1 cellular context compared by ENCODE assay signal in the genomic region with DNA sequence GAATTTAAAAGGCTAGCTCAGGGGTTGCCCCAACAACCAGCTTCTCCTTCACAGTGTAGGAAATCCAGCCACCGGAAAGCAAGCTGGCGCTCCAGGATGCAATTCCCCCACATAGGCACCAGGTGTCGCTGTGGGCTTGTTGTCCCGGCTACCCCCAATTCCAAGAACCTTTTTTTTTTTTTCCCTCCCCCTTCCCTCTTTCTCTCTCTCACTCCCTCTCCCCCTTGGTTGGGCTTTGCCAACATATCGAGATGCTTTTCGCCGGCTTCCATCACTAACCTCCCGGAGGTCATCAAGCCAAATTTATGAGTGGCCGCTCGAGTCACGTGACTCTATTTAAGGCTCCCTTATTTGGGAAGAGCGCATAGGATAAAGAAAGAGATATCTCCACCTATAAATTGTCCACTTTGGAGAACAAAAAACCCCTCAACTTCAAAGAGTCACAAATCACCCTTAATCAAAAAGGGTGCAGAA.
TF ChIP-seq lines count a peak whose summit lies in the region.

TSS of gene HOXC5 (plus strand) at position 424 of the 474 bp plus-strand sequence. CDS start 73 bp downstream, outside the sequence.

TF ChIP-seq in GM12878, 131 proteins besides CTCF, POLR2A, EP300 and RAD21 (continued from another document):
- TF ChIP-seq EGR1 (IDR thresholded peaks at IDR 0.05; ENCODE audit: borderline replicate concordance in 1 of 2, low read depth in 2 of 2, low read length in 2 of 2) (no peak), NR2C2 (IDR thresholded peaks at IDR 0.05; ENCODE audit: borderline replicate concordance, control insufficient read depth, insufficient read length, low read depth) (no peak), POU2F2 (IDR thresholded peaks at IDR 0.05; ENCODE audit: borderline replicate concordance, low read depth, low read length) (peak; percentile 58; the same call in 1 of the 3 replicates), ZBTB33 (IDR thresholded peaks at IDR 0.05) (no peak), SIX5 (IDR thresholded peaks at IDR 0.05; ENCODE audit: low read depth, low read length, severe bottlenecking) (no peak), CBX5 (IDR thresholded peaks at IDR 0.05; ENCODE audit: low read depth) (no peak), KAT2A (conservative IDR thresholded peaks at IDR 0.05; ENCODE audit: control insufficient read depth, low read depth, low read length) (no peak), TBL1XR1 (IDR thresholded peaks at IDR 0.05; ENCODE audit: low read depth, low read length) (no peak), YY1 (IDR thresholded peaks at IDR 0.05; ENCODE audit: low read depth, low read length) (peak; percentile 77), RUNX3 (IDR thresholded peaks at IDR 0.05; ENCODE audit: low read length) (0 out of 2 replicates have a peak, but pooled peaks have one; percentile 14), NFXL1 (IDR thresholded peaks at IDR 0.05; ENCODE audit: borderline replicate concordance) (no peak), SPI1 (IDR thresholded peaks at IDR 0.05; ENCODE audit: borderline replicate concordance, insufficient read depth, low read depth, low read length) (no peak), SMC3 (IDR thresholded peaks at IDR 0.05; ENCODE audit: borderline replicate concordance, low read length) (peak; percentile 98), IKZF2 (IDR thresholded peaks at IDR 0.05) (peak; percentile 28 to 55; a peak in 2 of 4 replicates), ZNF384 (IDR thresholded peaks at IDR 0.05; ENCODE audit: borderline replicate concordance, low read depth, low read length) (peak; percentile 93), TARDBP (IDR thresholded peaks at IDR 0.05; ENCODE audit: borderline replicate concordance) (0 out of 2 replicates have a peak, but pooled peaks have one; percentile 36), RB1 (IDR thresholded peaks at IDR 0.05; ENCODE audit: borderline replicate concordance) (0 out of 2 replicates have a peak, but pooled peaks have one; percentile 51), PKNOX1 (IDR thresholded peaks at IDR 0.05) (peak; percentile 24; the same call in 1 of the 2 replicates), MTA2 (IDR thresholded peaks at IDR 0.05; ENCODE audit: low read depth) (0 out of 2 replicates have a peak, but pooled peaks have one; percentile 15), NBN (IDR thresholded peaks at IDR 0.05) (peak; percentile 88), GATAD2B (conservative IDR thresholded peaks at IDR 0.05; ENCODE audit: low read depth) (no peak), E2F8 (IDR thresholded peaks at IDR 0.05; ENCODE audit: low read depth, partially characterized antibody) (peak; percentile 56)
- TF ChIP-seq, protein P1, sequence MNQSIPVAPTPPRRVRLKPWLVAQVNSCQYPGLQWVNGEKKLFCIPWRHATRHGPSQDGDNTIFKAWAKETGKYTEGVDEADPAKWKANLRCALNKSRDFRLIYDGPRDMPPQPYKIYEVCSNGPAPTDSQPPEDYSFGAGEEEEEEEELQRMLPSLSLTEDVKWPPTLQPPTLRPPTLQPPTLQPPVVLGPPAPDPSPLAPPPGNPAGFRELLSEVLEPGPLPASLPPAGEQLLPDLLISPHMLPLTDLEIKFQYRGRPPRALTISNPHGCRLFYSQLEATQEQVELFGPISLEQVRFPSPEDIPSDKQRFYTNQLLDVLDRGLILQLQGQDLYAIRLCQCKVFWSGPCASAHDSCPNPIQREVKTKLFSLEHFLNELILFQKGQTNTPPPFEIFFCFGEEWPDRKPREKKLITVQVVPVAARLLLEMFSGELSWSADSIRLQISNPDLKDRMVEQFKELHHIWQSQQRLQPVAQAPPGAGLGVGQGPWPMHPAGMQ (IDR thresholded peaks at IDR 0.05; ENCODE audit: borderline replicate concordance) = no peak
- TF ChIP-seq, protein P2, sequence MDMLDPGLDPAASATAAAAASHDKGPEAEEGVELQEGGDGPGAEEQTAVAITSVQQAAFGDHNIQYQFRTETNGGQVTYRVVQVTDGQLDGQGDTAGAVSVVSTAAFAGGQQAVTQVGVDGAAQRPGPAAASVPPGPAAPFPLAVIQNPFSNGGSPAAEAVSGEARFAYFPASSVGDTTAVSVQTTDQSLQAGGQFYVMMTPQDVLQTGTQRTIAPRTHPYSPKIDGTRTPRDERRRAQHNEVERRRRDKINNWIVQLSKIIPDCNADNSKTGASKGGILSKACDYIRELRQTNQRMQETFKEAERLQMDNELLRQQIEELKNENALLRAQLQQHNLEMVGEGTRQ (IDR thresholded peaks at IDR 0.05; ENCODE audit: borderline replicate concordance, low read depth, low read length) = peak; percentile 59
TF ChIP-seq in GM12878: peak in this region for 28.
